In genomic region chr13:21013682-21014038, GRCh38 we compare ENCODE assay signal across 1 cellular context.
TF ChIP-seq lines count a peak whose summit lies in the region.

No MANE protein-coding gene starts in this region.

TF ChIP-seq in HepG2, 621 proteins besides CTCF, POLR2A, EP300 and RAD21 (continued from another document):
- TF ChIP-seq NFE2L2 (IDR thresholded peaks at IDR 0.05; ENCODE audit: low read length) (no peak), ZNF660 (CRISPR knock-in tag; IDR thresholded peaks at IDR 0.05; ENCODE audit: borderline replicate concordance, low read depth) (no peak), RFX5 (IDR thresholded peaks at IDR 0.05; ENCODE audit: low read depth, low read length) (no peak), ZNF121 (CRISPR knock-in tag; IDR thresholded peaks at IDR 0.05) (peak; percentile 93), ZBTB20 (CRISPR knock-in tag; IDR thresholded peaks at IDR 0.05; ENCODE audit: borderline replicate concordance, low read depth) (no peak), ZNF770 (CRISPR knock-in tag; IDR thresholded peaks at IDR 0.05) (peak; percentile 24; the same call in 1 of the 2 replicates), ZMYM3 (CRISPR knock-in tag; IDR thresholded peaks at IDR 0.05) (0 out of 2 replicates have a peak, but pooled peaks have one; percentile 16), SNRNP70 (IDR thresholded peaks at IDR 0.05; ENCODE audit: low read depth, low read length) (no peak), AKAP8 (CRISPR knock-in tag; IDR thresholded peaks at IDR 0.05) (no peak), ZFP91 (CRISPR knock-in tag; IDR thresholded peaks at IDR 0.05; ENCODE audit: borderline replicate concordance) (no peak), ZNF496 (CRISPR knock-in tag; IDR thresholded peaks at IDR 0.05; ENCODE audit: insufficient replicate concordance) (no peak), ZNF639 (CRISPR knock-in tag; conservative IDR thresholded peaks at IDR 0.05) (no peak), ZFP36 (IDR thresholded peaks at IDR 0.05; ENCODE audit: borderline replicate concordance, low read depth, low read length, partially characterized antibody) (no peak)
- TF ChIP-seq, protein P1, sequence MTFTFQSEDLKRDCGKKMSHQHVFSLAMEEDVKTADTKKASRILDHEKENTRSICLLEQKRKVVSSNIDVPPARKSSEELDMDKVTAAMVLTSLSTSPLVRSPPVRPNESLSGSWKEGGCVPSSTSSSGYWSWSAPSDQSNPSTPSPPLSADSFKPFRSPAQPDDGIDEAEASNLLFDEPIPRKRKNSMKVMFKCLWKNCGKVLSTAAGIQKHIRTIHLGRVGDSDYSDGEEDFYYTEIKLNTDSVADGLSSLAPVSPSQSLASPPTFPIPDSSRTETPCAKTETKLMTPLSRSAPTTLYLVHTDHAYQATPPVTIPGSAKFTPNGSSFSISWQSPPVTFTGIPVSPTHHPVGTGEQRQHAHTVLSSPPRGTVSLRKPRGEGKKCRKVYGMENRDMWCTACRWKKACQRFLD (CRISPR knock-in tag; IDR thresholded peaks at IDR 0.05; ENCODE audit: borderline replicate concordance): no peak
